In genomic region chr14:23299986-23300686, GRCh38 we compare ENCODE assay signal across 8 cellular contexts. TPM values are rescaled to one million over a fixed set of nuclear protein-coding genes. Genes with fewer than 3 reads are reported as not detected.
DNase-seq lines count a peak whose midpoint lies in the region; ATAC-seq and TF ChIP-seq lines count a peak whose summit lies in the region.

No MANE protein-coding gene starts in this region.

- peak overlapping the region; percentile 93 for H3K27ac Mint-ChIP-seq in activated CD4-positive, alpha-beta T cell treated with anti-CD3 and anti-CD28 coated beads for 36 hours
- H3K27ac Mint-ChIP-seq in activated naive CD8-positive, alpha-beta T cell treated with anti-CD3 and anti-CD28 coated beads, Interleukin-2, amount 50 U/mL, for 24 hours = peak overlapping the region; percentile 91

- peaks cover 19% of the 10 kb centered on the region for H3K36me3 Mint-ChIP-seq in activated CD4-positive, alpha-beta T cell treated with anti-CD3 and anti-CD28 coated beads for 36 hours (ENCODE audit: low read depth)
- peaks cover 7% of the 10 kb centered on the region for H3K36me3 Mint-ChIP-seq in activated naive CD8-positive, alpha-beta T cell treated with anti-CD3 and anti-CD28 coated beads, Interleukin-2, amount 50 U/mL, for 24 hours (ENCODE audit: low read depth)

- peak overlapping the region; percentile 100 for H3K4me3 Mint-ChIP-seq in activated CD4-positive, alpha-beta T cell treated with anti-CD3 and anti-CD28 coated beads for 36 hours
- peak overlapping the region; percentile 88 for H3K4me3 Mint-ChIP-seq in activated naive CD8-positive, alpha-beta T cell treated with anti-CD3 and anti-CD28 coated beads, Interleukin-2, amount 50 U/mL, for 24 hours

- TF ChIP-seq POLR2A in testis (IDR thresholded peaks at IDR 0.05) = no peak

- POLR2A ChIA-PET in activated CD4-positive, alpha-beta T cell treated with anti-CD3 and anti-CD28 coated beads for 36 hours (lab: Charles Lee) = interaction anchor here (0.6 to 5.3 kb wide), 4 partner anchors 14 to 205 kb away, joined by 5 to 93 read pairs (median 14); partner anchors contain the start of genes ACIN1, C14orf119, HOMEZ and PABPN1

- H3K27ac ChIP-seq in left lung (peak overlapping the region; percentile 97 to 99), testis (peak overlapping the region; percentile 89 to 99)

- ATAC-seq in activated CD4-positive, alpha-beta T cell treated with anti-CD3 and anti-CD28 coated beads for 36 hours = no peak
- ATAC-seq in activated naive CD8-positive, alpha-beta T cell treated with anti-CD3 and anti-CD28 coated beads, Interleukin-2, amount 50 U/mL, for 24 hours = no peak
- ATAC-seq in left lung (no peak), HG03135 (IDR thresholded peaks at IDR 0.05; ENCODE audit: unreplicated experiment) (no peak)

- WGBS in testis, 2 donors = 49 to 53% methylated on average over 10 of the region's 10 CpGs

- H3K27me3 ChIP-seq in left lung (no peaks in the 10 kb centered on the region), testis (no peaks in the 10 kb centered on the region)

- CTCF ChIA-PET in activated CD4-positive, alpha-beta T cell treated with anti-CD3 and anti-CD28 coated beads for 36 hours (lab: Charles Lee) = interaction anchor here (0.6 to 12.8 kb wide), 13 partner anchors 9 to 305 kb away, joined by 3 to 173 read pairs (median 5); partner anchors contain the start of genes ACIN1, C14orf119, HOMEZ and PABPN1

- H3K36me3 ChIP-seq in left lung (peaks cover 0 to 22% of the 10 kb centered on the region in 2 donors), testis (ENCODE audit: low read depth, missing control alignments) (no peaks in the 10 kb centered on the region)

- peak overlapping the region; percentile 35 to 90 for H3K4me3 ChIP-seq in left lung
- peak overlapping the region; percentile 66 to 71 for H3K4me3 ChIP-seq in testis

- H3K9me3 ChIP-seq in left lung (no peaks in the 10 kb centered on the region), testis (no peaks in the 10 kb centered on the region)

- intact Hi-C loops in activated CD4-positive, alpha-beta T cell treated with anti-CD3 and anti-CD28 coated beads for 36 hours (cut with DNase I, micrococcal nuclease) = loop anchor here (2.0 to 10.0 kb wide), 9 partner anchors 179 to 1845 kb away; partner anchors contain the start of genes CHD8 (in 1 of the 2), DAD1 (in 1 of the 2), EMC9 (in 1 of the 2) and HAUS4 (in 1 of the 2)
- intact Hi-C loops in left lung (cut with DNase I) = no loop called here
- intact Hi-C loops in testis (cut with DNase I; ENCODE audit: low total_unique reads) = no loop called here

- H3K27me3 Mint-ChIP-seq in activated CD4-positive, alpha-beta T cell treated with anti-CD3 and anti-CD28 coated beads for 36 hours = peaks cover 4% of the 10 kb centered on the region
- peaks cover 2% of the 10 kb centered on the region for H3K27me3 Mint-ChIP-seq in activated naive CD8-positive, alpha-beta T cell treated with anti-CD3 and anti-CD28 coated beads, Interleukin-2, amount 50 U/mL, for 24 hours

- peaks cover 9 to 32% of the 10 kb centered on the region in 2 donors for H3K4me1 ChIP-seq in left lung
- H3K4me1 ChIP-seq in testis = peaks cover 36% of the 10 kb centered on the region

- no peak for DNase-seq in activated CD4-positive, alpha-beta T cell treated with anti-CD3 and anti-CD28 coated beads for 36 hours
- no peak for DNase-seq in activated CD4-positive, alpha-beta T cell treated with anti-CD3 and anti-CD28 coated beads for 4 hours
- no peak for DNase-seq in activated naive CD8-positive, alpha-beta T cell treated with anti-CD3 and anti-CD28 coated beads, Interleukin-2, amount 50 U/mL, for 24 hours
- no peak for DNase-seq in left lung
- no peak for DNase-seq in testis
- DNase-seq in activated gamma-delta T cell (lab: John Stamatoyannopoulos, UW) = no peak
- DNase-seq in effector CD8-positive, alpha-beta T cell (lab: John Stamatoyannopoulos, UW) = no peak

- TF ChIP-seq CTCF in left lung (IDR thresholded peaks at IDR 0.05) = no peak
- no peak for TF ChIP-seq CTCF in testis (IDR thresholded peaks at IDR 0.05)

- H3K9me3 Mint-ChIP-seq in activated CD4-positive, alpha-beta T cell treated with anti-CD3 and anti-CD28 coated beads for 36 hours (ENCODE audit: low read depth) = peaks cover 2% of the 10 kb centered on the region
- no peaks in the 10 kb centered on the region for H3K9me3 Mint-ChIP-seq in activated naive CD8-positive, alpha-beta T cell treated with anti-CD3 and anti-CD28 coated beads, Interleukin-2, amount 50 U/mL, for 24 hours

- peaks cover 22% of the 10 kb centered on the region for H3K4me1 Mint-ChIP-seq in activated CD4-positive, alpha-beta T cell treated with anti-CD3 and anti-CD28 coated beads for 36 hours
- peaks cover 26% of the 10 kb centered on the region for H3K4me1 Mint-ChIP-seq in activated naive CD8-positive, alpha-beta T cell treated with anti-CD3 and anti-CD28 coated beads, Interleukin-2, amount 50 U/mL, for 24 hours

RNA-seq across cellular contexts. Expression of gene PPP1R3E, which starts 2.5 kb away (rescaled TPM):
- 10 to 100 TPM; 30.9 to 44.6 TPM for total RNA-seq in activated CD4-positive, alpha-beta T cell treated with anti-CD3 and anti-CD28 coated beads for 36 hours
- total RNA-seq in left lung (10 to 100 TPM; 11.3 to 18.6 TPM), testis (10 to 100 TPM; 30.4 to 43.5 TPM)
- 39.2 TPM for polyA plus RNA-seq in testis (ENCODE audit: insufficient read depth, low read depth, low replicate concordance)

RNA-seq across cellular contexts. Expression of gene BCL2L2, which starts 6.5 kb away (rescaled TPM):
- 1 to 10 TPM in 1 of 2 experiments, under 1 TPM in 1; 0.73 to 1.2 TPM for total RNA-seq in activated CD4-positive, alpha-beta T cell treated with anti-CD3 and anti-CD28 coated beads for 36 hours
- total RNA-seq in left lung (10 to 100 TPM; 37.1 to 49.9 TPM), testis (10 to 100 TPM; 78.0 to 85.1 TPM)
- 46.8 TPM for polyA plus RNA-seq in testis (ENCODE audit: insufficient read depth, low read depth, low replicate concordance)

RNA-seq across cellular contexts. Expression of gene HOMEZ, which starts 14.2 kb away (rescaled TPM):
- total RNA-seq in activated CD4-positive, alpha-beta T cell treated with anti-CD3 and anti-CD28 coated beads for 36 hours = 10 to 100 TPM; 13.7 to 17.5 TPM
- total RNA-seq in left lung (10 to 100 TPM; 11.9 to 13.2 TPM), testis (10 to 100 TPM; 31.7 to 37.7 TPM)
- 71.6 TPM for polyA plus RNA-seq in testis (ENCODE audit: insufficient read depth, low read depth, low replicate concordance)

RNA-seq across cellular contexts. Expression of gene PABPN1, which starts 21.1 kb away (rescaled TPM):
- 100 to 1,000 TPM; 237 to 338 TPM for total RNA-seq in activated CD4-positive, alpha-beta T cell treated with anti-CD3 and anti-CD28 coated beads for 36 hours
- total RNA-seq in left lung (100 to 1,000 TPM; 119 to 138 TPM), testis (100 to 1,000 TPM; 194 TPM)
- polyA plus RNA-seq in testis (ENCODE audit: insufficient read depth, low read depth, low replicate concordance) = 222 TPM

RNA-seq across cellular contexts. Expression of gene SLC22A17, which starts 52.6 kb away (rescaled TPM):
- 1 to 10 TPM; 4.7 to 5.3 TPM for total RNA-seq in activated CD4-positive, alpha-beta T cell treated with anti-CD3 and anti-CD28 coated beads for 36 hours
- 10 to 100 TPM; 13.2 to 27.1 TPM for total RNA-seq in left lung
- total RNA-seq in testis = 10 to 100 TPM; 56.6 to 93.8 TPM
- 37.3 TPM for polyA plus RNA-seq in testis (ENCODE audit: insufficient read depth, low read depth, low replicate concordance)

Comparison
In these comparisons a context has a peak if more than half of its experiments do, and no peak if none do; other contexts are left out.
1. RNA of gene BCL2L2, which starts 6.5 kb away (total RNA-seq): 78.0 to 85.1 TPM in testis and 37.1 to 49.9 TPM in left lung; 0.73 to 1.2 TPM in activated CD4-positive, alpha-beta T cell treated with anti-CD3 and anti-CD28 coated beads for 36 hours; every median in the first group is over 10 times any median in the second.
2. intact Hi-C loops: an anchor here in activated CD4-positive, alpha-beta T cell treated with anti-CD3 and anti-CD28 coated beads for 36 hours (2.0 to 10.0 kb wide); none called in left lung and testis.